Comparison of ENCODE assay signal across 16 cellular contexts in the genomic region with DNA sequence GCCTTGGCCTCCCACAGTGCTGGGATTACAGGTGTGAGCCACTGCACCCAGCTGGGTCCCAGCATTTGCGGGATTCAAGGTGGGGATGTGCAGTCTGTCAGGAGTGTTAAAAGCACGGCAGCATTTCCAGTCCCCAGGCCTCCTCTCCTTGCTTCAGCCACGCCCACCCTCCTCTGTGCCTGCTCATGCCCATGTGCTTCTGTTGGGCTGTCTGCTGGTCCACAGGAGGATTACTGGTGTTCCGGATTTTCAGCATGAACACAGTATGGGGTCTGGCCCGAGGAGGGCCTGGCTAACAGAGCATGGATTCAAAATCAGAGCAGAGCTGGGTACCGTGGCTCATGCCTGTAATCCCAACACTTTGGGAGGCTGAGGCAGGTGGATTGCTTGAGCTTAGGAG. TPM values are rescaled to one million over a fixed set of nuclear protein-coding genes. Genes with fewer than 3 reads are reported as not detected.
DNase-seq lines count a peak whose midpoint lies in the region; ATAC-seq and TF ChIP-seq lines count a peak whose summit lies in the region.
"Had no signal": no experiment of that assay in that cellular context is flagged by ENCODE, and none has a peak within 500 bp of the region (broad histone marks: within the 10 kb centered on the region; RNA-seq: fewer than 3 reads in every experiment).

No MANE protein-coding gene starts in this region.

- H3K4me1 Mint-ChIP-seq in activated T-cell treated with anti-CD3 and anti-CD28 coated beads, Interleukin-2, amount 50 U/mL, for 24 hours (ENCODE audit: low read depth), result peaks cover 44% of the 10 kb centered on the region
- peaks cover 16 to 58% (median 32%) of the 10 kb centered on the region in 4 donors for H3K4me1 Mint-ChIP-seq in CD4-positive, alpha-beta memory T cell

- H3K27ac ChIP-seq in WERI-Rb-1 (peak overlapping the region; percentile 19; the same call in 1 of the 2 replicates), left lung (peak overlapping the region; percentile 81 to 82), transverse colon (peak overlapping the region; percentile 88 to 92 (median 92))
- no peak overlapping the region for H3K27ac ChIP-seq in CD4-positive, alpha-beta memory T cell (ENCODE audit: low read depth, low read length)
- H3K27ac ChIP-seq: sigmoid colon had no signal

- no peak for TF ChIP-seq EP300 in transverse colon (IDR thresholded peaks at IDR 0.05; ENCODE audit: low read depth)

- 84% methylated on average over 6 of the region's 6 CpGs; no CpG with 5 or more reads in 1 of the 2 donors for WGBS in transverse colon (ENCODE audit: low coverage in 1 of 2), 2 donors

- ATAC-seq in left lung (no peak), left lobe of liver (no peak), GM21576 (IDR thresholded peaks at IDR 0.05; ENCODE audit: unreplicated experiment) (no peak)

- H3K4me1 ChIP-seq in left lung (peaks cover 36 to 88% of the 10 kb centered on the region in 2 donors), transverse colon (peaks cover 33 to 52% (median 45%) of the 10 kb centered on the region in 4 donors)
- peaks cover 36% of the 10 kb centered on the region for H3K4me1 ChIP-seq in CD4-positive, alpha-beta memory T cell (ENCODE audit: insufficient read depth, low read length)

- TF ChIP-seq CTCF in WERI-Rb-1 (IDR thresholded peaks at IDR 0.05; ENCODE audit: low read depth, low read length) (no peak), left lung (IDR thresholded peaks at IDR 0.05) (no peak), transverse colon (IDR thresholded peaks at IDR 0.05) (no peak)

- DNase-seq in activated T-cell treated with anti-CD3 and anti-CD28 coated beads, Interleukin-2, amount 50 U/mL, for 24 hours, result no peak
- DNase-seq in activated T-cell treated with anti-CD3 and anti-CD28 coated beads for 4 hours (no peak), WERI-Rb-1 (peak; percentile 62), left lung (no peak), transverse colon (no peak), left lobe of liver (ENCODE audit: low spot score) (no peak)
- no peak for DNase-seq in CD4-positive, alpha-beta memory T cell
- DNase-seq: ACHN, DMS79 treated with DMSO at 0.1 percent for 48 hours, dorsolateral prefrontal cortex, foreskin melanocyte, GOT3, NCI-H226, sigmoid colon had no signal

- no peak for TF ChIP-seq POLR2A in transverse colon (IDR thresholded peaks at IDR 0.05)

- H3K9me3 Mint-ChIP-seq in activated T-cell treated with anti-CD3 and anti-CD28 coated beads, Interleukin-2, amount 50 U/mL, for 24 hours, result no peaks in the 10 kb centered on the region
- H3K9me3 Mint-ChIP-seq in CD4-positive, alpha-beta memory T cell, result no peaks in the 10 kb centered on the region
- H3K9me3 Mint-ChIP-seq: T-helper 2 cell treated with Interferon-gamma antibody and Interleukin-4, amounts not matched to agents 5 μg/mL and 100 μg/mL, for 36 hours had no signal

- CTCF ChIA-PET in CD4-positive, alpha-beta memory T cell (lab: Charles Lee; ENCODE audit: partially characterized antibody), result no interaction called here

- no peaks in the 10 kb centered on the region for H3K9me3 ChIP-seq in WERI-Rb-1 (ENCODE audit: severe bottlenecking)
- H3K9me3 ChIP-seq in left lung, result no peaks in the 10 kb centered on the region
- H3K9me3 ChIP-seq in transverse colon, result no peaks in the 10 kb centered on the region
- no peaks in the 10 kb centered on the region for H3K9me3 ChIP-seq in CD4-positive, alpha-beta memory T cell (ENCODE audit: control insufficient read depth in 1 of 2, low read length in 2 of 2)
- H3K9me3 ChIP-seq: sigmoid colon had no signal

- H3K4me3 ChIP-seq in WERI-Rb-1 (ENCODE audit: low read depth, low read length) (no peak overlapping the region), left lung (no peak overlapping the region), transverse colon (no peak overlapping the region)
- H3K4me3 ChIP-seq in CD4-positive, alpha-beta memory T cell (ENCODE audit: low read length in 2 of 2), result no peak overlapping the region
- H3K4me3 ChIP-seq: dorsolateral prefrontal cortex, sigmoid colon had no signal

- H3K27me3 Mint-ChIP-seq in activated T-cell treated with anti-CD3 and anti-CD28 coated beads, Interleukin-2, amount 50 U/mL, for 24 hours, result no peaks in the 10 kb centered on the region
- no peaks in the 10 kb centered on the region for H3K27me3 Mint-ChIP-seq in CD4-positive, alpha-beta memory T cell

- H3K27ac Mint-ChIP-seq in activated T-cell treated with anti-CD3 and anti-CD28 coated beads, Interleukin-2, amount 50 U/mL, for 24 hours, result peak overlapping the region; percentile 84
- peak overlapping the region in 2 of 7 donors; percentile 55 to 74 for H3K27ac Mint-ChIP-seq in CD4-positive, alpha-beta memory T cell
- H3K27ac Mint-ChIP-seq: T-helper 2 cell treated with Interferon-gamma antibody and Interleukin-4, amounts not matched to agents 5 μg/mL and 100 μg/mL, for 36 hours had no signal

- intact Hi-C loops in left lung (cut with DNase I) (no loop called here), transverse colon (cut with DNase I; ENCODE audit: low total_unique reads) (no loop called here)
- intact Hi-C loops in CD4-positive, alpha-beta memory T cell (cut with micrococcal nuclease), result no loop called here

- no peak overlapping the region for H3K4me3 Mint-ChIP-seq in activated T-cell treated with anti-CD3 and anti-CD28 coated beads, Interleukin-2, amount 50 U/mL, for 24 hours
- peak overlapping the region in 1 of 8 donors; percentile 39 for H3K4me3 Mint-ChIP-seq in CD4-positive, alpha-beta memory T cell
- H3K4me3 Mint-ChIP-seq: T-helper 2 cell treated with Interferon-gamma antibody and Interleukin-4, amounts not matched to agents 5 μg/mL and 100 μg/mL, for 36 hours had no signal

- POLR2A ChIA-PET in CD4-positive, alpha-beta memory T cell (lab: Charles Lee; ENCODE audit: partially characterized antibody), result interaction anchor here (0.6 to 1.0 kb wide), 2 partner anchors 8 to 15 kb away, joined by 3 read pairs; a partner anchor contains a TSS

- peaks cover 30% of the 10 kb centered on the region for H3K36me3 Mint-ChIP-seq in activated T-cell treated with anti-CD3 and anti-CD28 coated beads, Interleukin-2, amount 50 U/mL, for 24 hours (ENCODE audit: low read depth)
- H3K36me3 Mint-ChIP-seq in CD4-positive, alpha-beta memory T cell, result peaks cover 0 to 10% of the 10 kb centered on the region in 2 donors

- H3K27me3 ChIP-seq in WERI-Rb-1 (ENCODE audit: insufficient read depth, low read depth, severe bottlenecking), result no peaks in the 10 kb centered on the region
- no peaks in the 10 kb centered on the region for H3K27me3 ChIP-seq in left lung
- H3K27me3 ChIP-seq in transverse colon, result no peaks in the 10 kb centered on the region
- no peaks in the 10 kb centered on the region for H3K27me3 ChIP-seq in CD4-positive, alpha-beta memory T cell (ENCODE audit: insufficient read depth, low read length)
- H3K27me3 ChIP-seq: dorsolateral prefrontal cortex, sigmoid colon had no signal

- H3K36me3 ChIP-seq in WERI-Rb-1 (peaks cover 22% of the 10 kb centered on the region), left lung (peaks cover 0 to 32% of the 10 kb centered on the region in 2 donors), transverse colon (peaks cover 0 to 6% (median 0%) of the 10 kb centered on the region in 4 donors)
- H3K36me3 ChIP-seq in CD4-positive, alpha-beta memory T cell (ENCODE audit: insufficient read depth, low read length), result peaks cover 11% of the 10 kb centered on the region

- in situ Hi-C loops in transverse colon (cut with MboI; ENCODE audit: low pct_ligation_motif_present in 1 of 4, low pct_unique_long_range_greater_than_20kb in 1 of 4, low sequenced_read_pairs in 3 of 4), result no loop called here

RNA-seq across cellular contexts. Expression of a gene that starts 5.5 kb away (rescaled TPM):
- total RNA-seq in left lung (10 to 100 TPM; 63.6 to 77.3 TPM), transverse colon (100 to 1,000 TPM; 132 to 560 (median 370) TPM), left lobe of liver (29.0 TPM)
- 10 to 100 TPM; 82.3 to 86.2 TPM for total RNA-seq in CD4-positive, alpha-beta memory T cell
- polyA plus RNA-seq in CD4-positive, alpha-beta memory T cell, result 10 to 100 TPM; 54.3 to 59.4 TPM

RNA-seq across cellular contexts. Expression of a gene that starts 7.9 kb away (rescaled TPM):
- total RNA-seq in left lung (10 to 100 TPM; 71.5 to 79.8 TPM), transverse colon (100 to 1,000 TPM in 2 of 4 donors, 10 to 100 TPM in 2; 93.8 to 184 (median 139) TPM), left lobe of liver (64.2 TPM)
- 100 to 1,000 TPM in 1 of 2 experiments, 10 to 100 TPM in 1; 99.6 to 118 TPM for total RNA-seq in CD4-positive, alpha-beta memory T cell
- polyA plus RNA-seq in CD4-positive, alpha-beta memory T cell, result 10 to 100 TPM in 1 of 2 donors, 1 to 10 TPM in 1; 6.7 to 35.5 TPM

RNA-seq across cellular contexts. Expression of a gene that starts 20.6 kb away (rescaled TPM):
- total RNA-seq in left lung (10 to 100 TPM; 22.3 to 30.5 TPM), transverse colon (10 to 100 TPM in 2 of 4 donors, 1 to 10 TPM in 2; 6.7 to 11.5 (median 9.8) TPM), left lobe of liver (13.0 TPM)
- total RNA-seq in CD4-positive, alpha-beta memory T cell, result 10 to 100 TPM; 26.8 to 29.1 TPM
- 10 to 100 TPM in 1 of 2 donors, 1 to 10 TPM in 1; 3.6 to 13.7 TPM for polyA plus RNA-seq in CD4-positive, alpha-beta memory T cell

RNA-seq across cellular contexts. Expression of a gene that starts 32.2 kb away (rescaled TPM):
- 10 to 100 TPM; 25.6 to 26.8 TPM for total RNA-seq in left lung
- 10 to 100 TPM; 28.8 to 53.5 (median 36.6) TPM for total RNA-seq in transverse colon
- total RNA-seq in left lobe of liver, result 14.4 TPM
- 10 to 100 TPM; 76.7 to 79.1 TPM for total RNA-seq in CD4-positive, alpha-beta memory T cell
- polyA plus RNA-seq in CD4-positive, alpha-beta memory T cell, result 10 to 100 TPM; 27.9 to 30.2 TPM

RNA-seq across cellular contexts. Expression of a gene that starts 59.3 kb away (rescaled TPM):
- total RNA-seq in left lung, result 10 to 100 TPM; 30.2 to 49.1 TPM
- 100 to 1,000 TPM; 109 to 144 (median 119) TPM for total RNA-seq in transverse colon
- 100 TPM for total RNA-seq in left lobe of liver
- total RNA-seq in CD4-positive, alpha-beta memory T cell, result 10 to 100 TPM; 91.6 to 95.9 TPM
- 10 to 100 TPM; 37.8 to 39.9 TPM for polyA plus RNA-seq in CD4-positive, alpha-beta memory T cell
